Comparison of ENCODE assay signal across 25 cellular contexts in the genomic region with DNA sequence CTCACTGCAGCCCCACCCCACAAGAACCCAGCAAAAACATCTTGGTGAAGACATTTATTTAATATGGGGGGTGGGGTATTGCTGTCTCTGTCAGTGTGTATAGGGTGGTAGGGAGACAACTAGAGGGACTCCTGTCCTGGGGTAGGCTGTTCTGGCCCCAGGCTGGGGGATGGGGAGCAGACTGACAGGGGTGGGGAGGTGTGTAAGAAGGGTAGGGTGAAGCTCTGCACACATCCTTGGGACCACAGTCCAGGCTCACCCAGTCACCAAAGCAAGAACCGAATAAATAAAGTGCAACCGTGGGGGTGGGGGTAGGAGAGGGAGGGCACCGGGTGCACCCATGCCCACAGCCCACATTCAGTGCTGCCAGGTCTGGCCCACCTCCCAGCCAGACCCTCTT. TPM values are rescaled to one million over a fixed set of nuclear protein-coding genes. Genes with fewer than 3 reads are reported as not detected.
"Had no signal": no experiment of that assay in that cellular context is flagged by ENCODE, and none has a peak within 500 bp of the region (broad histone marks: within the 10 kb centered on the region; RNA-seq: fewer than 3 reads in every experiment).

No MANE protein-coding gene starts in this region.

- H3K36me3 ChIP-seq: colonic mucosa had no signal

- ATAC-seq: effector memory CD8-positive, alpha-beta T cell; esophagus mucosa; foreskin keratinocyte; gastrocnemius medialis; gastroesophageal sphincter; heart left ventricle had no signal

- H3K27me3 ChIP-seq: colonic mucosa, dorsolateral prefrontal cortex, esophagus muscularis mucosa, esophagus squamous epithelium, foreskin keratinocyte, gastrocnemius medialis, gastroesophageal sphincter, heart left ventricle had no signal

- H3K9me3 ChIP-seq: colonic mucosa, esophagus muscularis mucosa, esophagus squamous epithelium, gastrocnemius medialis, gastroesophageal sphincter, heart left ventricle had no signal

- H3K27ac Mint-ChIP-seq: dendritic cell treated with granulocyte-macrophage colony-stimulating factor and Interleukin-4, amounts not matched to agents 40 ng/mL and 50 ng/mL, for 4 days; effector memory CD8-positive, alpha-beta T cell; endodermal cell had no signal

- DNase-seq: colonic mucosa; cortex of kidney; dermis blood vessel endothelial cell; dorsolateral prefrontal cortex; effector CD4-positive, alpha-beta T cell; effector CD8-positive, alpha-beta T cell; effector memory CD4-positive, alpha-beta T cell; effector memory CD8-positive, alpha-beta T cell; endodermal cell; erythroblast; esophagus squamous epithelium; foreskin fibroblast; foreskin keratinocyte; foreskin melanocyte; gastrocnemius medialis; glutamatergic neuron; head of caudate nucleus; heart left ventricle had no signal

- H3K9me3 Mint-ChIP-seq: dendritic cell treated with granulocyte-macrophage colony-stimulating factor and Interleukin-4, amounts not matched to agents 40 ng/mL and 50 ng/mL, for 4 days; effector memory CD8-positive, alpha-beta T cell; endodermal cell had no signal

- H3K4me3 Mint-ChIP-seq: dendritic cell treated with granulocyte-macrophage colony-stimulating factor and Interleukin-4, amounts not matched to agents 40 ng/mL and 50 ng/mL, for 4 days; effector memory CD8-positive, alpha-beta T cell; endodermal cell had no signal

- H3K27ac ChIP-seq: colonic mucosa, coronary artery, dorsolateral prefrontal cortex, epithelial cell of prostate, esophagus muscularis mucosa, esophagus squamous epithelium, foreskin keratinocyte, gastrocnemius medialis, gastroesophageal sphincter, heart left ventricle had no signal

- H3K4me1 ChIP-seq: colonic mucosa, esophagus muscularis mucosa, esophagus squamous epithelium, foreskin keratinocyte, gastrocnemius medialis, gastroesophageal sphincter, heart left ventricle had no signal

- H3K27me3 Mint-ChIP-seq: dendritic cell treated with granulocyte-macrophage colony-stimulating factor and Interleukin-4, amounts not matched to agents 40 ng/mL and 50 ng/mL, for 4 days; effector memory CD8-positive, alpha-beta T cell had no signal

- H3K4me3 ChIP-seq: colonic mucosa, coronary artery, dorsolateral prefrontal cortex, esophagus muscularis mucosa, esophagus squamous epithelium, gastrocnemius medialis, gastroesophageal sphincter, heart left ventricle had no signal

RNA-seq across cellular contexts. Expression of gene HPX, which starts 7.8 kb away (rescaled TPM):
- total RNA-seq: fibroblast of villous mesenchyme had no signal
